9 cellular contexts compared by ENCODE assay signal in the genomic region with DNA sequence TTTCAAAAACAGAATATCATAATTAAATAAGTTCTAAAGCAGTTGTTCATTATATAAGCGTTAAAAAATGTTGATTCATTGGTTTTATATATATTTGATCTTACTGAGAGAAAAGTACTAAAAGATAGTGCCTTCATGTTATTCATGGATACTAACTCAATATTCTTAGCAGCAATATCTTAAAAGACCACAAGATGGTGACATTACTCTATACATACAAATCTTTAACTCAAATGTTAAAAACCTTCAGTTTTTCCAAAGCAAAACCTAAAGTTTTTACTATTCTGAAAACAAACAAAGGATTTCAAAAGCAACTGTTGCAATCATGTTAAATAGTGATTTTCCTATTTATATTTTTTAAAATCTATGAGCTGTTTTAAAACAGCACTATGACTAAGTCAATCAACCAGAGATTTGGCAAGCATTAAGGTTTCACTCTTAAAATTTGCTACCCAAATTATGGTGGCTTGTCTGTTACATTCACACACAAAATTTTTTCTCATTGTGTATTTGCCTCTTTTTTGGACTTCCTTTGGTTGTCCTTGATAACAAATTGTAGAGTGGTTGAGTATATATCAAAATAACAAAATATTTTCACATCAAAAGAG.
DNase-seq lines count a peak whose midpoint lies in the region; ATAC-seq and TF ChIP-seq lines count a peak whose summit lies in the region.
"Had no signal": no experiment of that assay in that cellular context is flagged by ENCODE, and none has a peak within 500 bp of the region (broad histone marks: within the 10 kb centered on the region; RNA-seq: fewer than 3 reads in every experiment).

No MANE protein-coding gene starts in this region.

- TF ChIP-seq CTCF in cardiac fibroblast (IDR thresholded peaks at IDR 0.05; ENCODE audit: low read depth, low read length) (peak; percentile 54), nephron (IDR thresholded peaks at IDR 0.05; ENCODE audit: unreplicated experiment in 3 of 3) (peak; percentile 58 to 87 (median 63))

- H3K36me3 Mint-ChIP-seq in nephron (ENCODE audit: low read depth): no peaks in the 10 kb centered on the region

- H3K4me3 ChIP-seq in cardiac fibroblast (replicated peaks in 1 of 2; ENCODE audit: low read depth in 2 of 2, low read length in 2 of 2): no peak overlapping the region

- H3K27me3 Mint-ChIP-seq in nephron (ENCODE audit: low read depth): no peaks in the 10 kb centered on the region
- H3K27me3 Mint-ChIP-seq: dendritic cell treated with granulocyte-macrophage colony-stimulating factor and Interleukin-4, amounts not matched to agents 40 ng/mL and 50 ng/mL, for 4 days had no signal

- peak; percentile 46 for ATAC-seq in GM18861 (IDR thresholded peaks at IDR 0.05; ENCODE audit: unreplicated experiment)

- H3K9me3 Mint-ChIP-seq in nephron: no peaks in the 10 kb centered on the region
- H3K9me3 Mint-ChIP-seq: dendritic cell treated with granulocyte-macrophage colony-stimulating factor and Interleukin-4, amounts not matched to agents 40 ng/mL and 50 ng/mL, for 4 days had no signal

- DNase-seq in AG08395 (ENCODE audit: low spot score): peak; percentile 20
- peak; percentile 49 for DNase-seq in NCI-H146 treated with DMSO at 0.1 percent for 48 hours (lab: John Stamatoyannopoulos, UW; ENCODE audit: unreplicated experiment)
- DNase-seq in cardiac fibroblast (ENCODE audit: low read depth in 2 of 2): peak; percentile 61 to 72
- no peak for DNase-seq in DMS153 (lab: John Stamatoyannopoulos, UW)
- no peak for DNase-seq in NCI-H128 (lab: John Stamatoyannopoulos, UW; ENCODE audit: unreplicated experiment)
- DNase-seq in activated CD4-positive, alpha-beta T cell treated with anti-CD3 and anti-CD28 coated beads, Interleukin-2, amount 50 U/mL, for 1 hour: no peak

- H3K27ac Mint-ChIP-seq in nephron: peak overlapping the region in 2 of 3 experiments; percentile 67 to 79
- H3K27ac Mint-ChIP-seq: dendritic cell treated with granulocyte-macrophage colony-stimulating factor and Interleukin-4, amounts not matched to agents 40 ng/mL and 50 ng/mL, for 4 days had no signal

- H3K4me3 Mint-ChIP-seq in nephron: no peak overlapping the region
- H3K4me3 Mint-ChIP-seq: dendritic cell treated with granulocyte-macrophage colony-stimulating factor and Interleukin-4, amounts not matched to agents 40 ng/mL and 50 ng/mL, for 4 days had no signal

- peaks cover 22% of the 10 kb centered on the region for H3K4me1 Mint-ChIP-seq in nephron

Comparison
In these comparisons a context has a peak if more than half of its experiments do, and no peak if none do; other contexts are left out.
1. DNase-seq: peak in AG08395 (single experiment), NCI-H146 treated with DMSO at 0.1 percent for 48 hours (single experiment) and cardiac fibroblast (2 of 2); none in DMS153 (single experiment), NCI-H128 (single experiment) and activated CD4-positive, alpha-beta T cell treated with anti-CD3 and anti-CD28 coated beads, Interleukin-2, amount 50 U/mL, for 1 hour (single experiment).